Comparison of ENCODE assay signal across 1 cellular context in the genomic region with DNA sequence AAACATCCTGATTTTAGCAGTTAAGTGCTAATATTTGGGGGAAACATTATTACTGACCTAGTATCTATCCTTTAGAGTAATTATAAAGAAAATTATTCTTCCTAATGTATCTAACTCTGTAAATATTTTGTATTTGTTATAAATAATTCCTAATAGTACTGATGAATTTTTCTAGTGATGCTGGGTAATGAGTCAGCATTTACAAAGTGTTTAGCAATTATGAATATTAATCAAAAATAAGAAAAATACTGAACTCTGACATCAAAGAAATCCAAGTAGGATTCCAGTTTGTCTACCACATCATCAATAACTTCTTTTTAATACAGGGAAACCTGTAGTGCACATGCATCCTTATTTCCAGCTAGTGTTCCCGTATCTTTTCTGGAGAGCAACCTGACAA.
TF ChIP-seq lines count a peak whose summit lies in the region.

No MANE protein-coding gene starts in this region.

TF ChIP-seq in GM23338, 12 proteins besides CTCF, POLR2A, EP300 and RAD21:
- TF ChIP-seq JUNB (IDR thresholded peaks at IDR 0.05; ENCODE audit: unreplicated experiment), result no peak
- TF ChIP-seq, protein P1, sequence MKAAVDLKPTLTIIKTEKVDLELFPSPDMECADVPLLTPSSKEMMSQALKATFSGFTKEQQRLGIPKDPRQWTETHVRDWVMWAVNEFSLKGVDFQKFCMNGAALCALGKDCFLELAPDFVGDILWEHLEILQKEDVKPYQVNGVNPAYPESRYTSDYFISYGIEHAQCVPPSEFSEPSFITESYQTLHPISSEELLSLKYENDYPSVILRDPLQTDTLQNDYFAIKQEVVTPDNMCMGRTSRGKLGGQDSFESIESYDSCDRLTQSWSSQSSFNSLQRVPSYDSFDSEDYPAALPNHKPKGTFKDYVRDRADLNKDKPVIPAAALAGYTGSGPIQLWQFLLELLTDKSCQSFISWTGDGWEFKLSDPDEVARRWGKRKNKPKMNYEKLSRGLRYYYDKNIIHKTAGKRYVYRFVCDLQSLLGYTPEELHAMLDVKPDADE (IDR thresholded peaks at IDR 0.05), result no peak
